ENCODE assay signal across 18 cellular contexts in genomic region chr14:74545386-74545785, GRCh38.
"Had no signal": no experiment of that assay in that cellular context is flagged by ENCODE, and none has a peak within 500 bp of the region (broad histone marks: within the 10 kb centered on the region; RNA-seq: fewer than 3 reads in every experiment).

No MANE protein-coding gene starts in this region.

- H3K4me3 ChIP-seq: breast epithelium, MG63 had no signal

- H3K36me3 ChIP-seq: breast epithelium, MG63 had no signal

- ATAC-seq: activated T-cell treated with anti-CD3 and anti-CD28 coated beads, Interleukin-2, amount 50 U/mL, for 4 hours had no signal

- DNase-seq: activated B cell treated with CpG ODN at 0.5 μM for 24 hours; activated CD4-positive, alpha-beta T cell treated with anti-CD3 and anti-CD28 coated beads for 1 hour; activated CD4-positive, alpha-beta T cell treated with anti-CD3 and anti-CD28 coated beads, Interleukin-2, amount 10 ng/mL, durations not matched to agents 24 days and 14 days; activated CD4-positive, alpha-beta T cell treated with anti-CD3 and anti-CD28 coated beads, Interleukin-2, amount 50 U/mL, for 48 hours; activated effector memory CD4-positive, alpha-beta T cell treated with anti-CD3 and anti-CD28 coated beads, Interleukin-2, amount 50 U/mL, for 16 hours; activated naive CD4-positive, alpha-beta T cell treated with anti-CD3 and anti-CD28 coated beads for 36 hours; activated T-cell treated with anti-CD3 and anti-CD28 coated beads, Interleukin-2, amount 50 U/mL, for 4 hours; caudate nucleus; MG63; NCI-H1105 treated with DMSO at 0.1 percent for 48 hours; NCI-H146; NCI-H2029; NCI-H2107; NCI-H226; NCI-H526; NCI-H82; SHP77 treated with DMSO at 0.1 percent for 48 hours had no signal

- H3K9me3 ChIP-seq: breast epithelium, MG63 had no signal

- H3K27ac ChIP-seq: breast epithelium had no signal

- H3K4me1 ChIP-seq: breast epithelium had no signal

- H3K27me3 ChIP-seq: breast epithelium, MG63 had no signal
